Comparison of ENCODE assay signal across 17 cellular contexts in the genomic region with DNA sequence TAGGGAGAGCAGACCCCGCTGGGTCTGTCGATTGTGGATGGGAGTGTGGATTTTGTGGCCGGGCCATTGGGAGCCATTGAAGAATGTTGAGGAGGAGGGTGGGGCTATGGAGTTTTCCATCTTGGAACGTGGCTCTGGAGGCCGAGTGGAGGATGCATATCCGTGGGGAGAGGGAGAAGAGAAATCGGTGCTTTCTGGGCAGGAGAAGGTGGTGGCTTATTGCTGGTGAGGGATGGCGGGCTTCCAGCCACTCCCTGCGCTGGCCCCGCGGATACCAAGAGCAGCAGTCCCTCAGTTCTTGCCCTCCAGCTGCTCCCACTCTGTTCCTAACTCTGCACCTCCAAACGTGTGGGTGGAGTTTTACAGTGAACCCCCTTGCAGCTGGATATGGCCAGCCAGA.
"Had no signal": no experiment of that assay in that cellular context is flagged by ENCODE, and none has a peak within 500 bp of the region (broad histone marks: within the 10 kb centered on the region; RNA-seq: fewer than 3 reads in every experiment).

No MANE protein-coding gene starts in this region.

- H3K27me3 ChIP-seq: esophagus muscularis mucosa, spleen had no signal

- ATAC-seq: activated CD8-positive, alpha-beta T cell treated with anti-CD3 and anti-CD28 coated beads, Interleukin-2, amount 10 ng/mL, durations not matched to agents 7 days and 5 days; activated naive CD8-positive, alpha-beta T cell treated with anti-CD3 and anti-CD28 coated beads, Interleukin-2, amount 50 U/mL, for 24 hours; activated T-cell treated with anti-CD3 and anti-CD28 coated beads, Interleukin-2, amount 50 U/mL, for 4 hours; naive thymus-derived CD4-positive, alpha-beta T cell; stimulated activated memory B cell treated with anti-CD40 and anti-IgM and Interleukin-4, amounts not matched to agents 10 μg/mL and 1 μg/mL and 100 μg/mL, for 72 hours had no signal

- H3K9me3 Mint-ChIP-seq: activated B cell treated with CpG ODN at 0.5 μM for 24 hours; activated CD4-positive, alpha-beta T cell treated with anti-CD3 and anti-CD28 coated beads, Interleukin-2, amount 10 ng/mL, durations not matched to agents 24 days and 14 days; activated naive CD4-positive, alpha-beta T cell treated with anti-CD3 and anti-CD28 coated beads, Interleukin-2, amount 10 ng/mL, durations not matched to agents 7 days and 5 days; activated naive CD8-positive, alpha-beta T cell treated with anti-CD3 and anti-CD28 coated beads, Interleukin-2, amount 50 U/mL, for 24 hours; activated T-cell treated with anti-CD3 and anti-CD28 coated beads, Interleukin-2, amount 50 U/mL, for 4 hours; immature natural killer cell; naive thymus-derived CD4-positive, alpha-beta T cell; stimulated activated memory B cell treated with anti-CD40 and anti-IgM and Interleukin-4, amounts not matched to agents 10 μg/mL and 1 μg/mL and 100 μg/mL, for 72 hours; T-helper 2 cell treated with Interferon-gamma antibody and Interleukin-4, amounts not matched to agents 5 μg/mL and 100 μg/mL, for 36 hours had no signal

- H3K9me3 ChIP-seq: esophagus muscularis mucosa, spleen had no signal

- H3K27ac ChIP-seq: coronary artery, esophagus muscularis mucosa, spleen had no signal

- H3K4me3 ChIP-seq: coronary artery, esophagus muscularis mucosa, spleen had no signal

- H3K4me3 Mint-ChIP-seq: activated B cell treated with CpG ODN at 0.5 μM for 24 hours; activated CD4-positive, alpha-beta T cell treated with anti-CD3 and anti-CD28 coated beads, Interleukin-2, amount 10 ng/mL, durations not matched to agents 24 days and 14 days; activated CD8-positive, alpha-beta T cell treated with anti-CD3 and anti-CD28 coated beads, Interleukin-2, amount 10 ng/mL, durations not matched to agents 7 days and 5 days; activated naive CD4-positive, alpha-beta T cell treated with anti-CD3 and anti-CD28 coated beads, Interleukin-2, amount 10 ng/mL, durations not matched to agents 7 days and 5 days; activated naive CD8-positive, alpha-beta T cell treated with anti-CD3 and anti-CD28 coated beads, Interleukin-2, amount 50 U/mL, for 24 hours; activated T-cell treated with anti-CD3 and anti-CD28 coated beads, Interleukin-2, amount 50 U/mL, for 4 hours; immature natural killer cell; naive thymus-derived CD4-positive, alpha-beta T cell; stimulated activated memory B cell treated with anti-CD40 and anti-IgM and Interleukin-4, amounts not matched to agents 10 μg/mL and 1 μg/mL and 100 μg/mL, for 72 hours; T-helper 2 cell treated with Interferon-gamma antibody and Interleukin-4, amounts not matched to agents 5 μg/mL and 100 μg/mL, for 36 hours had no signal

- H3K27me3 Mint-ChIP-seq: activated B cell treated with CpG ODN at 0.5 μM for 24 hours; activated CD4-positive, alpha-beta T cell treated with anti-CD3 and anti-CD28 coated beads, Interleukin-2, amount 10 ng/mL, durations not matched to agents 24 days and 14 days; activated naive CD4-positive, alpha-beta T cell treated with anti-CD3 and anti-CD28 coated beads, Interleukin-2, amount 10 ng/mL, durations not matched to agents 7 days and 5 days; activated naive CD8-positive, alpha-beta T cell treated with anti-CD3 and anti-CD28 coated beads, Interleukin-2, amount 50 U/mL, for 24 hours; naive thymus-derived CD4-positive, alpha-beta T cell; stimulated activated memory B cell treated with anti-CD40 and anti-IgM and Interleukin-4, amounts not matched to agents 10 μg/mL and 1 μg/mL and 100 μg/mL, for 72 hours had no signal

- H3K4me1 Mint-ChIP-seq: activated naive CD4-positive, alpha-beta T cell treated with anti-CD3 and anti-CD28 coated beads, Interleukin-2, amount 10 ng/mL, durations not matched to agents 7 days and 5 days had no signal

- DNase-seq: activated B cell treated with CpG ODN at 0.5 μM for 24 hours; activated CD4-positive, alpha-beta T cell treated with anti-CD3 and anti-CD28 coated beads, Interleukin-2, amount 10 ng/mL, durations not matched to agents 24 days and 14 days; activated CD8-positive, alpha-beta T cell treated with anti-CD3 and anti-CD28 coated beads, Interleukin-2, amount 10 ng/mL, durations not matched to agents 7 days and 5 days; activated effector memory CD4-positive, alpha-beta T cell treated with Interleukin-2 at 50 U/mL for 16 hours; activated naive CD4-positive, alpha-beta T cell treated with anti-CD3 and anti-CD28 coated beads, Interleukin-2, amount 10 ng/mL, durations not matched to agents 7 days and 5 days; activated naive CD8-positive, alpha-beta T cell treated with anti-CD3 and anti-CD28 coated beads, Interleukin-2, amount 50 U/mL, for 24 hours; activated T-cell treated with anti-CD3 and anti-CD28 coated beads, Interleukin-2, amount 50 U/mL, for 4 hours; anterior cingulate cortex; immature natural killer cell; mesendoderm; naive thymus-derived CD4-positive, alpha-beta T cell; spleen; stimulated activated CD4-positive, alpha-beta T cell treated with anti-CD3 and anti-CD28 coated beads, Interleukin-4, amount 100 ng/mL, for 4 hours had no signal

- H3K27ac Mint-ChIP-seq: activated B cell treated with CpG ODN at 0.5 μM for 24 hours; activated CD4-positive, alpha-beta T cell treated with anti-CD3 and anti-CD28 coated beads, Interleukin-2, amount 10 ng/mL, durations not matched to agents 24 days and 14 days; activated CD8-positive, alpha-beta T cell treated with anti-CD3 and anti-CD28 coated beads, Interleukin-2, amount 10 ng/mL, durations not matched to agents 7 days and 5 days; activated naive CD4-positive, alpha-beta T cell treated with anti-CD3 and anti-CD28 coated beads, Interleukin-2, amount 10 ng/mL, durations not matched to agents 7 days and 5 days; activated naive CD8-positive, alpha-beta T cell treated with anti-CD3 and anti-CD28 coated beads, Interleukin-2, amount 50 U/mL, for 24 hours; stimulated activated memory B cell treated with anti-CD40 and anti-IgM and Interleukin-4, amounts not matched to agents 10 μg/mL and 1 μg/mL and 100 μg/mL, for 72 hours; T-helper 2 cell treated with Interferon-gamma antibody and Interleukin-4, amounts not matched to agents 5 μg/mL and 100 μg/mL, for 36 hours had no signal
